Comparison of ENCODE assay signal across 1 cellular context in the genomic region with DNA sequence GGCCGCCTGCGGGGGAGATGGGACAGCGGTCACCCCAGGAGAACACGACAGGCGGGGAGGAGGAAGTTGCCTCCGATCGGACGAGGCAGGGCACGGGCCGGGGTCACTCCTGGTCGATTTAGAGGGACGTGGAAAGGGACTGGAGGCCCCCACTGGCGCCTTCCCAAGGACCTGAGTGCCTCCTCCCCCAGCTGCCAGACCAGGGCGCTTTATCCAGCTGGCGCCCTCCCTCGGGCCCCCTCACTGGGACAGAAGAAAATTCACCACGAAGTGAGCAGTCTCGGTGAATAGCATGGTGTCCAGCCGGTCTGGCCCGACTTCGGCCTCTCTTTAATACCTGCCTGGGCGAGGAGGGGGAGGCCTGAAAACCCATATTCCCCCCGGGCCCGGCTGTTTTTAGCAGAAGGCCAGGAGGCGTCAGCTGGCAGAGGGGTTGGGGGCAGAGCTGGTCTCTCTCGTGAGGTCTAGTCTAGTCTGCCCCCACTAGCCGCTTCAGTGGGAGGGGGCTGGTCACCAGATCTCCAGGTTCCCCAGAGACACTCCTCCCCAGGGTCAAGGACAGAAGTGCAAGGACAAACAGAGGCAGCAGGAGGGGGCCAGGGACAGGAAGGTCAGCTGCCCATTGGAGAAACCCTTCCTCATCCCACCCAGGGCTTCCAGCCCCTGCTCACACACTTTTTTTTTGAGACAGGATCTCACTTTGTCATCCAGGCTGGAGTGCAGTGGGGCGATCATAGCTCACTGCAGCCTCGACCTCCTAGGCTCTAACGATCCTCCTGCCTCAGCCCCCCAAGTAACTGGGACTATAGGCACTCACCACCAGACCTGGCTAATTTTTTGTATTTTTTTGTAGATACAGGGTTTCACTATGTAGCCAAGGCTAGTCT.
A peak's percentile ranks its signal among the peaks of the same experiment; 100 is the strongest.
TF ChIP-seq lines count a peak whose summit lies in the region.

No MANE protein-coding gene starts in this region.

TF ChIP-seq in HepG2, 621 proteins besides CTCF, POLR2A, EP300 and RAD21 (continued from another document and continues in another):
- TF ChIP-seq ZSCAN12 (CRISPR knock-in tag; IDR thresholded peaks at IDR 0.05) (no peak), MEIS1 (CRISPR knock-in tag; IDR thresholded peaks at IDR 0.05; ENCODE audit: borderline replicate concordance) (no peak), RNF2 (conservative IDR thresholded peaks at IDR 0.05; ENCODE audit: low read depth) (no peak), ASH2L (IDR thresholded peaks at IDR 0.05; ENCODE audit: insufficient read length, low read depth, low read length) (no peak), ZNF7 (CRISPR knock-in tag; IDR thresholded peaks at IDR 0.05) (no peak), XRCC5 (optimal IDR thresholded peaks at IDR 0.05; ENCODE audit: low read length) (peak; percentile 14), U2AF1 (optimal IDR thresholded peaks at IDR 0.05; ENCODE audit: low read depth, low read length) (no peak), EZH2 (conservative IDR thresholded peaks at IDR 0.05; ENCODE audit: low read depth, low read length) (no peak), PAF1 (CRISPR knock-in tag; IDR thresholded peaks at IDR 0.05) (no peak), MXD4 (CRISPR knock-in tag; IDR thresholded peaks at IDR 0.05) (no peak), ZNF747 (CRISPR knock-in tag; IDR thresholded peaks at IDR 0.05; ENCODE audit: borderline replicate concordance) (no peak), HMGA1 (CRISPR knock-in tag; conservative IDR thresholded peaks at IDR 0.05) (no peak), ZFAT (CRISPR knock-in tag; conservative IDR thresholded peaks at IDR 0.05) (no peak; the same call in 1 of the 2 replicates), RARG (CRISPR knock-in tag; IDR thresholded peaks at IDR 0.05; ENCODE audit: low read depth) (no peak; the same call in 1 of the 2 replicates), SMAD1 (CRISPR knock-in tag; IDR thresholded peaks at IDR 0.05; ENCODE audit: borderline replicate concordance, low read depth) (no peak; the same call in none of the 2 replicates), TMF1 (CRISPR knock-in tag; IDR thresholded peaks at IDR 0.05; ENCODE audit: low read depth) (0 out of 2 replicates have a peak, but pooled peaks have one; percentile 63), ZMYM3 (CRISPR knock-in tag; IDR thresholded peaks at IDR 0.05) (0 out of 2 replicates have a peak, but pooled peaks have one; percentile 28), ZNF430 (CRISPR knock-in tag; IDR thresholded peaks at IDR 0.05) (0 out of 2 replicates have a peak, but pooled peaks have one; percentile 27), HNRNPK (IDR thresholded peaks at IDR 0.05; ENCODE audit: low read depth, low read length, poor library complexity, severe bottlenecking) (no peak), KAT2B (IDR thresholded peaks at IDR 0.05; ENCODE audit: borderline replicate concordance, low read depth, low read length) (no peak), SMYD3 (CRISPR knock-in tag; IDR thresholded peaks at IDR 0.05) (no peak), MAFG (CRISPR knock-in tag; IDR thresholded peaks at IDR 0.05) (no peak), ZNF432 (CRISPR knock-in tag; IDR thresholded peaks at IDR 0.05; ENCODE audit: borderline replicate concordance) (no peak), ZNF235 (CRISPR knock-in tag; IDR thresholded peaks at IDR 0.05; ENCODE audit: borderline replicate concordance) (no peak), ZFP1 (CRISPR knock-in tag; IDR thresholded peaks at IDR 0.05) (no peak), ARHGAP35 (CRISPR knock-in tag; IDR thresholded peaks at IDR 0.05; ENCODE audit: borderline replicate concordance) (no peak), CHD4 (IDR thresholded peaks at IDR 0.05; ENCODE audit: borderline replicate concordance, low read length) (no peak), ZKSCAN8 (CRISPR knock-in tag; IDR thresholded peaks at IDR 0.05; ENCODE audit: borderline replicate concordance) (no peak), ZBTB7B (CRISPR knock-in tag; IDR thresholded peaks at IDR 0.05) (peak; percentile 58; the same call in 1 of the 2 replicates), RCOR2 (CRISPR knock-in tag; IDR thresholded peaks at IDR 0.05) (no peak; the same call in 1 of the 2 replicates), ZNF577 (CRISPR knock-in tag; IDR thresholded peaks at IDR 0.05; ENCODE audit: borderline replicate concordance, low read depth) (no peak), ZBTB20 (CRISPR knock-in tag; IDR thresholded peaks at IDR 0.05; ENCODE audit: borderline replicate concordance, low read depth) (peak; percentile 35; the same call in 1 of the 2 replicates), SIN3A (IDR thresholded peaks at IDR 0.05; ENCODE audit: borderline replicate concordance, low read depth, low read length) (0 out of 2 replicates have a peak, but pooled peaks have one; percentile 47), ZNF841 (CRISPR knock-in tag; IDR thresholded peaks at IDR 0.05; ENCODE audit: borderline replicate concordance) (no peak), ZBTB38 (CRISPR knock-in tag; IDR thresholded peaks at IDR 0.05) (0 out of 2 replicates have a peak, but pooled peaks have one; percentile 23), TAF1 (CRISPR knock-in tag; IDR thresholded peaks at IDR 0.05) (0 out of 2 replicates have a peak, but pooled peaks have one; percentile 13)
- TF ChIP-seq, protein P1, sequence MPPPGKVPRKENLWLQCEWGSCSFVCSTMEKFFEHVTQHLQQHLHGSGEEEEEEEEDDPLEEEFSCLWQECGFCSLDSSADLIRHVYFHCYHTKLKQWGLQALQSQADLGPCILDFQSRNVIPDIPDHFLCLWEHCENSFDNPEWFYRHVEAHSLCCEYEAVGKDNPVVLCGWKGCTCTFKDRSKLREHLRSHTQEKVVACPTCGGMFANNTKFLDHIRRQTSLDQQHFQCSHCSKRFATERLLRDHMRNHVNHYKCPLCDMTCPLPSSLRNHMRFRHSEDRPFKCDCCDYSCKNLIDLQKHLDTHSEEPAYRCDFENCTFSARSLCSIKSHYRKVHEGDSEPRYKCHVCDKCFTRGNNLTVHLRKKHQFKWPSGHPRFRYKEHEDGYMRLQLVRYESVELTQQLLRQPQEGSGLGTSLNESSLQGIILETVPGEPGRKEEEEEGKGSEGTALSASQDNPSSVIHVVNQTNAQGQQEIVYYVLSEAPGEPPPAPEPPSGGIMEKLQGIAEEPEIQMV (CRISPR knock-in tag; IDR thresholded peaks at IDR 0.05; ENCODE audit: low read depth) = no peak
- TF ChIP-seq, protein P2, sequence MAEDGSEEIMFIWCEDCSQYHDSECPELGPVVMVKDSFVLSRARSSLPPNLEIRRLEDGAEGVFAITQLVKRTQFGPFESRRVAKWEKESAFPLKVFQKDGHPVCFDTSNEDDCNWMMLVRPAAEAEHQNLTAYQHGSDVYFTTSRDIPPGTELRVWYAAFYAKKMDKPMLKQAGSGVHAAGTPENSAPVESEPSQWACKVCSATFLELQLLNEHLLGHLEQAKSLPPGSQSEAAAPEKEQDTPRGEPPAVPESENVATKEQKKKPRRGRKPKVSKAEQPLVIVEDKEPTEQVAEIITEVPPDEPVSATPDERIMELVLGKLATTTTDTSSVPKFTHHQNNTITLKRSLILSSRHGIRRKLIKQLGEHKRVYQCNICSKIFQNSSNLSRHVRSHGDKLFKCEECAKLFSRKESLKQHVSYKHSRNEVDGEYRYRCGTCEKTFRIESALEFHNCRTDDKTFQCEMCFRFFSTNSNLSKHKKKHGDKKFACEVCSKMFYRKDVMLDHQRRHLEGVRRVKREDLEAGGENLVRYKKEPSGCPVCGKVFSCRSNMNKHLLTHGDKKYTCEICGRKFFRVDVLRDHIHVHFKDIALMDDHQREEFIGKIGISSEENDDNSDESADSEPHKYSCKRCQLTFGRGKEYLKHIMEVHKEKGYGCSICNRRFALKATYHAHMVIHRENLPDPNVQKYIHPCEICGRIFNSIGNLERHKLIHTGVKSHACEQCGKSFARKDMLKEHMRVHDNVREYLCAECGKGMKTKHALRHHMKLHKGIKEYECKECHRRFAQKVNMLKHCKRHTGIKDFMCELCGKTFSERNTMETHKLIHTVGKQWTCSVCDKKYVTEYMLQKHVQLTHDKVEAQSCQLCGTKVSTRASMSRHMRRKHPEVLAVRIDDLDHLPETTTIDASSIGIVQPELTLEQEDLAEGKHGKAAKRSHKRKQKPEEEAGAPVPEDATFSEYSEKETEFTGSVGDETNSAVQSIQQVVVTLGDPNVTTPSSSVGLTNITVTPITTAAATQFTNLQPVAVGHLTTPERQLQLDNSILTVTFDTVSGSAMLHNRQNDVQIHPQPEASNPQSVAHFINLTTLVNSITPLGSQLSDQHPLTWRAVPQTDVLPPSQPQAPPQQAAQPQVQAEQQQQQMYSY (CRISPR knock-in tag; IDR thresholded peaks at IDR 0.05) = 0 out of 2 replicates have a peak, but pooled peaks have one; percentile 0
- TF ChIP-seq, protein P3, sequence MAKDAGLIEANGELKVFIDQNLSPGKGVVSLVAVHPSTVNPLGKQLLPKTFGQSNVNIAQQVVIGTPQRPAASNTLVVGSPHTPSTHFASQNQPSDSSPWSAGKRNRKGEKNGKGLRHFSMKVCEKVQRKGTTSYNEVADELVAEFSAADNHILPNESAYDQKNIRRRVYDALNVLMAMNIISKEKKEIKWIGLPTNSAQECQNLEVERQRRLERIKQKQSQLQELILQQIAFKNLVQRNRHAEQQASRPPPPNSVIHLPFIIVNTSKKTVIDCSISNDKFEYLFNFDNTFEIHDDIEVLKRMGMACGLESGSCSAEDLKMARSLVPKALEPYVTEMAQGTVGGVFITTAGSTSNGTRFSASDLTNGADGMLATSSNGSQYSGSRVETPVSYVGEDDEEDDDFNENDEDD (CRISPR knock-in tag; IDR thresholded peaks at IDR 0.05; ENCODE audit: borderline replicate concordance) = no peak
- TF ChIP-seq, protein P4, sequence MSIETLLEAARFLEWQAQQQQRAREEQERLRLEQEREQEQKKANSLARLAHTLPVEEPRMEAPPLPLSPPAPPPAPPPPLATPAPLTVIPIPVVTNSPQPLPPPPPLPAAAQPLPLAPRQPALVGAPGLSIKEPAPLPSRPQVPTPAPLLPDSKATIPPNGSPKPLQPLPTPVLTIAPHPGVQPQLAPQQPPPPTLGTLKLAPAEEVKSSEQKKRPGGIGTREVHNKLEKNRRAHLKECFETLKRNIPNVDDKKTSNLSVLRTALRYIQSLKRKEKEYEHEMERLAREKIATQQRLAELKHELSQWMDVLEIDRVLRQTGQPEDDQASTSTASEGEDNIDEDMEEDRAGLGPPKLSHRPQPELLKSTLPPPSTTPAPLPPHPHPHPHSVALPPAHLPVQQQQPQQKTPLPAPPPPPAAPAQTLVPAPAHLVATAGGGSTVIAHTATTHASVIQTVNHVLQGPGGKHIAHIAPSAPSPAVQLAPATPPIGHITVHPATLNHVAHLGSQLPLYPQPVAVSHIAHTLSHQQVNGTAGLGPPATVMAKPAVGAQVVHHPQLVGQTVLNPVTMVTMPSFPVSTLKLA (IDR thresholded peaks at IDR 0.05) = no peak
- TF ChIP-seq, protein P5, sequence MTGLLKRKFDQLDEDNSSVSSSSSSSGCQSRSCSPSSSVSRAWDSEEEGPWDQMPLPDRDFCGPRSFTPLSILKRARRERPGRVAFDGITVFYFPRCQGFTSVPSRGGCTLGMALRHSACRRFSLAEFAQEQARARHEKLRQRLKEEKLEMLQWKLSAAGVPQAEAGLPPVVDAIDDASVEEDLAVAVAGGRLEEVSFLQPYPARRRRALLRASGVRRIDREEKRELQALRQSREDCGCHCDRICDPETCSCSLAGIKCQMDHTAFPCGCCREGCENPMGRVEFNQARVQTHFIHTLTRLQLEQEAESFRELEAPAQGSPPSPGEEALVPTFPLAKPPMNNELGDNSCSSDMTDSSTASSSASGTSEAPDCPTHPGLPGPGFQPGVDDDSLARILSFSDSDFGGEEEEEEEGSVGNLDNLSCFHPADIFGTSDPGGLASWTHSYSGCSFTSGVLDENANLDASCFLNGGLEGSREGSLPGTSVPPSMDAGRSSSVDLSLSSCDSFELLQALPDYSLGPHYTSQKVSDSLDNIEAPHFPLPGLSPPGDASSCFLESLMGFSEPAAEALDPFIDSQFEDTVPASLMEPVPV (CRISPR knock-in tag; IDR thresholded peaks at IDR 0.05) = no peak
- TF ChIP-seq, protein P6, sequence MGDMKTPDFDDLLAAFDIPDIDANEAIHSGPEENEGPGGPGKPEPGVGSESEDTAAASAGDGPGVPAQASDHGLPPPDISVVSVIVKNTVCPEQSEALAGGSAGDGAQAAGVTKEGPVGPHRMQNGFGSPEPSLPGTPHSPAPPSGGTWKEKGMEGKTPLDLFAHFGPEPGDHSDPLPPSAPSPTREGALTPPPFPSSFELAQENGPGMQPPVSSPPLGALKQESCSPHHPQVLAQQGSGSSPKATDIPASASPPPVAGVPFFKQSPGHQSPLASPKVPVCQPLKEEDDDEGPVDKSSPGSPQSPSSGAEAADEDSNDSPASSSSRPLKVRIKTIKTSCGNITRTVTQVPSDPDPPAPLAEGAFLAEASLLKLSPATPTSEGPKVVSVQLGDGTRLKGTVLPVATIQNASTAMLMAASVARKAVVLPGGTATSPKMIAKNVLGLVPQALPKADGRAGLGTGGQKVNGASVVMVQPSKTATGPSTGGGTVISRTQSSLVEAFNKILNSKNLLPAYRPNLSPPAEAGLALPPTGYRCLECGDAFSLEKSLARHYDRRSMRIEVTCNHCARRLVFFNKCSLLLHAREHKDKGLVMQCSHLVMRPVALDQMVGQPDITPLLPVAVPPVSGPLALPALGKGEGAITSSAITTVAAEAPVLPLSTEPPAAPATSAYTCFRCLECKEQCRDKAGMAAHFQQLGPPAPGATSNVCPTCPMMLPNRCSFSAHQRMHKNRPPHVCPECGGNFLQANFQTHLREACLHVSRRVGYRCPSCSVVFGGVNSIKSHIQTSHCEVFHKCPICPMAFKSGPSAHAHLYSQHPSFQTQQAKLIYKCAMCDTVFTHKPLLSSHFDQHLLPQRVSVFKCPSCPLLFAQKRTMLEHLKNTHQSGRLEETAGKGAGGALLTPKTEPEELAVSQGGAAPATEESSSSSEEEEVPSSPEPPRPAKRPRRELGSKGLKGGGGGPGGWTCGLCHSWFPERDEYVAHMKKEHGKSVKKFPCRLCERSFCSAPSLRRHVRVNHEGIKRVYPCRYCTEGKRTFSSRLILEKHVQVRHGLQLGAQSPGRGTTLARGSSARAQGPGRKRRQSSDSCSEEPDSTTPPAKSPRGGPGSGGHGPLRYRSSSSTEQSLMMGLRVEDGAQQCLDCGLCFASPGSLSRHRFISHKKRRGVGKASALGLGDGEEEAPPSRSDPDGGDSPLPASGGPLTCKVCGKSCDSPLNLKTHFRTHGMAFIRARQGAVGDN (CRISPR knock-in tag; IDR thresholded peaks at IDR 0.05) = peak; percentile 51
- TF ChIP-seq, protein P7, sequence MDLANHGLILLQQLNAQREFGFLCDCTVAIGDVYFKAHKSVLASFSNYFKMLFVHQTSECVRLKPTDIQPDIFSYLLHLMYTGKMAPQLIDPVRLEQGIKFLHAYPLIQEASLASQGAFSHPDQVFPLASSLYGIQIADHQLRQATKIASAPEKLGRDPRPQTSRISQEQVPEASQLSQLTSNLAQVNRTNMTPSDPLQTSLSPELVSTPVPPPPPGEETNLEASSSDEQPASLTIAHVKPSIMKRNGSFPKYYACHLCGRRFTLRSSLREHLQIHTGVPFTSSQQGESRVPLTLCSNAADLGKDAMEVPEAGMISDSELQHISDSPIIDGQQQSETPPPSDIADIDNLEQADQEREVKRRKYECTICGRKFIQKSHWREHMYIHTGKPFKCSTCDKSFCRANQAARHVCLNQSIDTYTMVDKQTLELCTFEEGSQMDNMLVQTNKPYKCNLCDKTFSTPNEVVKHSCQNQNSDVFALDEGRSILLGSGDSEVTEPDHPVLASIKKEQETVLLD (CRISPR knock-in tag; IDR thresholded peaks at IDR 0.05; ENCODE audit: low read depth) = no peak
